Comparison of ENCODE assay signal across 10 cellular contexts in the genomic region with DNA sequence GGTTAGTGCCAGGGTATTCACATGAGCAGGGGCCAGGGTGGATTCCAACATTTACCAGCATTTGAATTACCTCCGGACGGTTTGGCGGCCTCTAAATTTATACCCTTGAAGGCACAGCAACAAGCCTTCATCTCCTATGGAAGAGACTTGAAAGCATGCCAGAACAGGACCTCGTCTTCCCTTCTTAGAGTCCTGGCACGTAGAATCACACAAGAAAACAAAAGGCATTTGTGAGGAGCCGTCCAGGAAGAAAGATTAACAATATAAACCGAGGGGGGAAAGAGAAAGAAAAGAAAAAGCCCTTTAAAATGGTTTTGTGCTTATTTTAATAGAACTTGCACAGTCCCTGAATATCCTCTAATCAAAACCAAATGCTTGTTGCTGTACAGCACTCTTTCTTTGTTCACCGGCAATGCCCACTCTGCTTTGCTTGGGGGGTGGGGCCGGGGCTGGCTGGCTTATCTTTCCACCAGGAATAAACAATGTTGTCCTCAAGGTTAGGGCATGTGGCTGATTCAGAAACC.
DNase-seq lines count a peak whose midpoint lies in the region; ATAC-seq and TF ChIP-seq lines count a peak whose summit lies in the region.
"Had no signal": no experiment of that assay in that cellular context is flagged by ENCODE, and none has a peak within 500 bp of the region (broad histone marks: within the 10 kb centered on the region; RNA-seq: fewer than 3 reads in every experiment).

No MANE protein-coding gene starts in this region.

- WGBS in stomach, 5 donors: 25 to 38% (median 29%) methylated on average over 9 of the region's 9 CpGs

- DNase-seq in Karpas-422 (peak; percentile 15), astrocyte of the cerebellum (ENCODE audit: low read depth) (peak; percentile 4), stomach (peak; percentile 32), SW480 (ENCODE audit: low spot score) (no peak), MV-4-11 (lab: John Stamatoyannopoulos, UW) (no peak), germinal center (ENCODE audit: low spot score) (no peak)
- DNase-seq: activated naive CD4-positive, alpha-beta T cell treated with anti-CD3 and anti-CD28 coated beads for 36 hours; stimulated activated CD4-positive, alpha-beta T cell treated with anti-CD3 and anti-CD28 coated beads, Interleukin-1b, Interleukin-23, amount 100 ng/mL, for 48 hours had no signal

- H3K4me1 ChIP-seq in Karpas-422 (ENCODE audit: low read length): no peaks in the 10 kb centered on the region
- H3K4me1 ChIP-seq in stomach: peaks cover 0 to 13% (median 5%) of the 10 kb centered on the region in 4 donors

- H3K9me3 ChIP-seq in Karpas-422 (ENCODE audit: low read length): no peaks in the 10 kb centered on the region
- H3K9me3 ChIP-seq in stomach: no peaks in the 10 kb centered on the region

- no peak for ATAC-seq in HG03457 (IDR thresholded peaks at IDR 0.05; ENCODE audit: unreplicated experiment)

- TF ChIP-seq POLR2A in stomach (IDR thresholded peaks at IDR 0.05): no peak

- intact Hi-C loops in stomach (cut with DNase I; ENCODE audit: low total_unique reads): no loop called here

- no peak overlapping the region for H3K4me2 ChIP-seq in Karpas-422 (ENCODE audit: low read depth, low read length, poor library complexity, severe bottlenecking)

- H3K9ac ChIP-seq in Karpas-422 (ENCODE audit: low read length): no peak overlapping the region

- H2AFZ ChIP-seq in Karpas-422 (ENCODE audit: low read length): no peak overlapping the region

- no peaks in the 10 kb centered on the region for H3K27me3 ChIP-seq in Karpas-422 (ENCODE audit: low read length)
- no peaks in the 10 kb centered on the region for H3K27me3 ChIP-seq in layer of hippocampus (ENCODE audit: control insufficient read depth, insufficient read depth, low read length)
- no peaks in the 10 kb centered on the region for H3K27me3 ChIP-seq in stomach

- in situ Hi-C loops in astrocyte of the cerebellum (cut with HindIII; ENCODE audit: low sequenced_read_pairs): no loop called here

- H3K36me3 ChIP-seq in Karpas-422 (ENCODE audit: insufficient read depth, low read length) (no peaks in the 10 kb centered on the region), stomach (no peaks in the 10 kb centered on the region)

- H3K9me2 ChIP-seq in Karpas-422 (replicated peaks; ENCODE audit: insufficient read depth, low read length): 0 out of 2 replicates have a peak, but pooled peaks cover 2% of the 10 kb centered on the region

- TF ChIP-seq CTCF in astrocyte of the cerebellum (IDR thresholded peaks at IDR 0.05; ENCODE audit: low read depth, low read length, missing control alignments) (no peak), stomach (IDR thresholded peaks at IDR 0.05) (no peak)

- H3K79me2 ChIP-seq in Karpas-422 (ENCODE audit: low read length): no peaks in the 10 kb centered on the region

- H3K4me3 ChIP-seq in Karpas-422 (ENCODE audit: low read length): no peak overlapping the region
- H3K4me3 ChIP-seq in astrocyte of the cerebellum (ENCODE audit: low read depth, low read length): peak overlapping the region; percentile 24
- peak overlapping the region; percentile 16 to 28 (median 20) for H3K4me3 ChIP-seq in stomach

- H3K27ac ChIP-seq in Karpas-422 (ENCODE audit: low read length) (no peak overlapping the region), layer of hippocampus (ENCODE audit: low read depth, low read length) (peak overlapping the region; percentile 64), stomach (peak overlapping the region in 4 of 5 donors; percentile 7 to 36 (median 27))

- no peak for TF ChIP-seq EP300 in stomach (IDR thresholded peaks at IDR 0.05)

- H4K20me1 ChIP-seq in Karpas-422 (ENCODE audit: insufficient read depth, low read depth, low read length): no peaks in the 10 kb centered on the region

Comparison
In these comparisons a context has a peak if more than half of its experiments do, and no peak if none do; other contexts are left out.
1. DNase-seq: peak in Karpas-422 (single experiment), astrocyte of the cerebellum (single experiment) and stomach (single experiment); none in SW480 (single experiment), MV-4-11 (single experiment) and germinal center (single experiment).